In genomic region chr11:36509694-36510566, GRCh38 we compare ENCODE assay signal across 1 cellular context.
A peak's percentile ranks its signal among the peaks of the same experiment; 100 is the strongest.
TF ChIP-seq lines count a peak whose summit lies in the region.

Gene TRAF6 (minus strand): TSS chr11:36510272. CDS start chr11:36501515, 8,757 bp downstream.

TF ChIP-seq in HepG2, 621 proteins besides CTCF, POLR2A, EP300 and RAD21 (continued from another document and continues in another):
- TF ChIP-seq IRF9 (CRISPR knock-in tag; IDR thresholded peaks at IDR 0.05; ENCODE audit: borderline replicate concordance) (peak; percentile 87; the same call in 1 of the 2 replicates), ZNF24 (IDR thresholded peaks at IDR 0.05) (0 out of 2 replicates have a peak, but pooled peaks have one; percentile 29), FOXP1 (IDR thresholded peaks at IDR 0.05) (no peak), FOXP1 (CRISPR knock-in tag; IDR thresholded peaks at IDR 0.05) (no peak), ZNF547 (CRISPR knock-in tag; IDR thresholded peaks at IDR 0.05) (peak; percentile 57; the same call in 1 of the 2 replicates), SMC3 (IDR thresholded peaks at IDR 0.05; ENCODE audit: low read length) (no peak), ZNF124 (CRISPR knock-in tag; IDR thresholded peaks at IDR 0.05) (no peak; the same call in 1 of the 2 replicates), ZNF414 (CRISPR knock-in tag; IDR thresholded peaks at IDR 0.05) (peak; percentile 87), ZNF18 (CRISPR knock-in tag; IDR thresholded peaks at IDR 0.05; ENCODE audit: insufficient replicate concordance) (no peak), NFKB2 (CRISPR knock-in tag; IDR thresholded peaks at IDR 0.05; ENCODE audit: borderline replicate concordance) (peak; percentile 88; the same call in 1 of the 2 replicates), ZNF280D (CRISPR knock-in tag; IDR thresholded peaks at IDR 0.05) (0 out of 2 replicates have a peak, but pooled peaks have one; percentile 41), ZNF432 (CRISPR knock-in tag; IDR thresholded peaks at IDR 0.05; ENCODE audit: borderline replicate concordance) (no peak), ZNF160 (CRISPR knock-in tag; IDR thresholded peaks at IDR 0.05) (peak; percentile 78), SSRP1 (CRISPR knock-in tag; IDR thresholded peaks at IDR 0.05) (peak; percentile 73; the same call in 1 of the 2 replicates), UBTF (CRISPR knock-in tag; IDR thresholded peaks at IDR 0.05) (peak; percentile 97), ZNF33B (CRISPR knock-in tag; IDR thresholded peaks at IDR 0.05) (no peak), FOXK1 (CRISPR knock-in tag; IDR thresholded peaks at IDR 0.05; ENCODE audit: borderline replicate concordance, low read depth) (peak; percentile 31; the same call in 1 of the 2 replicates), SMAD1 (CRISPR knock-in tag; IDR thresholded peaks at IDR 0.05; ENCODE audit: borderline replicate concordance, low read depth) (peak; percentile 46; the same call in 1 of the 2 replicates), SP1 (IDR thresholded peaks at IDR 0.05) (no peak), SP1 (CRISPR knock-in tag; IDR thresholded peaks at IDR 0.05) (0 out of 2 replicates have a peak, but pooled peaks have one; percentile 40), CBFB (CRISPR knock-in tag; IDR thresholded peaks at IDR 0.05) (peak; percentile 93; the same call in 1 of the 2 replicates), STAT6 (CRISPR knock-in tag; IDR thresholded peaks at IDR 0.05; ENCODE audit: borderline replicate concordance) (peak; percentile 44; the same call in 1 of the 2 replicates), ZNF275 (CRISPR knock-in tag; IDR thresholded peaks at IDR 0.05; ENCODE audit: borderline replicate concordance) (peak; percentile 93), NCOA5 (CRISPR knock-in tag; IDR thresholded peaks at IDR 0.05) (no peak), TBX2 (CRISPR knock-in tag; IDR thresholded peaks at IDR 0.05; ENCODE audit: borderline replicate concordance) (peak; percentile 87), WIZ (CRISPR knock-in tag; IDR thresholded peaks at IDR 0.05) (peak; percentile 31; the same call in 1 of the 2 replicates), JUN (CRISPR knock-in tag; IDR thresholded peaks at IDR 0.05) (0 out of 2 replicates have a peak, but pooled peaks have one; percentile 24), ZMAT3 (CRISPR knock-in tag; conservative IDR thresholded peaks at IDR 0.05) (peak; percentile 93), PLRG1 (conservative IDR thresholded peaks at IDR 0.05) (no peak), ZMYM4 (CRISPR knock-in tag; IDR thresholded peaks at IDR 0.05) (peak; percentile 100), ZFP37 (CRISPR knock-in tag; IDR thresholded peaks at IDR 0.05; ENCODE audit: borderline replicate concordance) (peak; percentile 89; the same call in 1 of the 2 replicates), ZBTB49 (CRISPR knock-in tag; IDR thresholded peaks at IDR 0.05; ENCODE audit: borderline replicate concordance) (no peak), GLI4 (CRISPR knock-in tag; IDR thresholded peaks at IDR 0.05; ENCODE audit: borderline replicate concordance) (peak; percentile 70; the same call in 1 of the 2 replicates), ZNF644 (CRISPR knock-in tag; IDR thresholded peaks at IDR 0.05; ENCODE audit: low read depth) (peak; percentile 53; the same call in 1 of the 2 replicates), STAG1 (CRISPR knock-in tag; IDR thresholded peaks at IDR 0.05) (peak; percentile 14; the same call in 1 of the 2 replicates), HOXD1 (CRISPR knock-in tag; IDR thresholded peaks at IDR 0.05) (peak; percentile 81; the same call in 1 of the 2 replicates), SRSF1 (optimal IDR thresholded peaks at IDR 0.05; ENCODE audit: low read depth, low read length) (peak; percentile 74), FOXA1 (IDR thresholded peaks at IDR 0.05) (no peak), FOXA1 (CRISPR knock-in tag; IDR thresholded peaks at IDR 0.05) (no peak), NFE2L1 (CRISPR knock-in tag; IDR thresholded peaks at IDR 0.05; ENCODE audit: borderline replicate concordance) (no peak), TERF1 (CRISPR knock-in tag; IDR thresholded peaks at IDR 0.05) (no peak), GPBP1L1 (CRISPR knock-in tag; IDR thresholded peaks at IDR 0.05) (no peak), ARHGAP35 (CRISPR knock-in tag; IDR thresholded peaks at IDR 0.05; ENCODE audit: borderline replicate concordance) (peak; percentile 90; the same call in 1 of the 2 replicates), SP140L (CRISPR knock-in tag; IDR thresholded peaks at IDR 0.05; ENCODE audit: borderline replicate concordance) (no peak)
